Comparison of ENCODE assay signal across 3 cellular contexts in genomic region chrX:119750751-119751150, GRCh38. TPM values are rescaled to one million over a fixed set of nuclear protein-coding genes. Genes with fewer than 3 reads are reported as not detected.
"Had no signal": no experiment of that assay in that cellular context is flagged by ENCODE, and none has a peak within 500 bp of the region (broad histone marks: within the 10 kb centered on the region; RNA-seq: fewer than 3 reads in every experiment).

No MANE protein-coding gene starts in this region.

RNA-seq across cellular contexts. Expression of gene SOWAHD, which starts 7.6 kb away (rescaled TPM):
- total RNA-seq: thoracic aorta, thyroid gland, vagina had no signal
